ENCODE assay signal across 1 cellular context in genomic region chr1:42720868-42721267, GRCh38.
A peak's percentile ranks its signal among the peaks of the same experiment; 100 is the strongest.
TF ChIP-seq lines count a peak whose summit lies in the region.

No MANE protein-coding gene starts in this region.

TF ChIP-seq in HepG2, 621 proteins besides CTCF, POLR2A, EP300 and RAD21 (continued from another document and continues in another):
- TF ChIP-seq ZHX2 (IDR thresholded peaks at IDR 0.05; ENCODE audit: low read depth) (no peak), ZHX2 (CRISPR knock-in tag; IDR thresholded peaks at IDR 0.05; ENCODE audit: borderline replicate concordance) (no peak), NFKBIZ (CRISPR knock-in tag; IDR thresholded peaks at IDR 0.05) (no peak), TEF (CRISPR knock-in tag; IDR thresholded peaks at IDR 0.05) (no peak), YY1 (IDR thresholded peaks at IDR 0.05; ENCODE audit: insufficient read depth, insufficient replicate concordance, low read depth, low read length) (no peak), SP2 (CRISPR knock-in tag; IDR thresholded peaks at IDR 0.05) (no peak), MZF1 (CRISPR knock-in tag; IDR thresholded peaks at IDR 0.05; ENCODE audit: borderline replicate concordance) (no peak), ZNF292 (CRISPR knock-in tag; IDR thresholded peaks at IDR 0.05; ENCODE audit: borderline replicate concordance, low read depth) (peak; percentile 62; the same call in 1 of the 2 replicates), IRF2 (CRISPR knock-in tag; IDR thresholded peaks at IDR 0.05) (no peak), THYN1 (CRISPR knock-in tag; IDR thresholded peaks at IDR 0.05; ENCODE audit: borderline replicate concordance, low read depth) (no peak), SOX5 (CRISPR knock-in tag; IDR thresholded peaks at IDR 0.05; ENCODE audit: borderline replicate concordance) (peak; percentile 19; the same call in 1 of the 2 replicates), TIGD3 (CRISPR knock-in tag; IDR thresholded peaks at IDR 0.05; ENCODE audit: borderline replicate concordance) (no peak), ATF7-NPFF (CRISPR knock-in tag; IDR thresholded peaks at IDR 0.05; ENCODE audit: low read depth) (no peak), ARID3A (IDR thresholded peaks at IDR 0.05; ENCODE audit: low read depth, low read length) (0 out of 2 replicates have a peak, but pooled peaks have one; percentile 23), ZMYM4 (CRISPR knock-in tag; IDR thresholded peaks at IDR 0.05) (0 out of 2 replicates have a peak, but pooled peaks have one; percentile 40), ZSCAN30 (CRISPR knock-in tag; IDR thresholded peaks at IDR 0.05) (no peak), HNF1B (CRISPR knock-in tag; IDR thresholded peaks at IDR 0.05) (peak; percentile 77), GATA4 (IDR thresholded peaks at IDR 0.05; ENCODE audit: borderline replicate concordance, low read depth) (no peak), PAXIP1 (CRISPR knock-in tag; conservative IDR thresholded peaks at IDR 0.05) (peak; percentile 42; the same call in 1 of the 2 replicates), RFXAP (CRISPR knock-in tag; IDR thresholded peaks at IDR 0.05; ENCODE audit: borderline replicate concordance) (no peak), RFX1 (IDR thresholded peaks at IDR 0.05) (no peak), IRF9 (CRISPR knock-in tag; IDR thresholded peaks at IDR 0.05; ENCODE audit: borderline replicate concordance) (no peak), PAWR (CRISPR knock-in tag; IDR thresholded peaks at IDR 0.05; ENCODE audit: borderline replicate concordance) (no peak), TBL1XR1 (IDR thresholded peaks at IDR 0.05; ENCODE audit: borderline replicate concordance, low read length, partially characterized antibody) (no peak), HIC2 (CRISPR knock-in tag; IDR thresholded peaks at IDR 0.05; ENCODE audit: low read depth) (no peak)
